ENCODE assay signal across 1 cellular context in genomic region chr18:40867452-40867851, GRCh38.
TF ChIP-seq lines count a peak whose summit lies in the region.

No MANE protein-coding gene starts in this region.

TF ChIP-seq in GM23338, 12 proteins besides CTCF, POLR2A, EP300 and RAD21 (continued from another document):
- TF ChIP-seq, protein P1, sequence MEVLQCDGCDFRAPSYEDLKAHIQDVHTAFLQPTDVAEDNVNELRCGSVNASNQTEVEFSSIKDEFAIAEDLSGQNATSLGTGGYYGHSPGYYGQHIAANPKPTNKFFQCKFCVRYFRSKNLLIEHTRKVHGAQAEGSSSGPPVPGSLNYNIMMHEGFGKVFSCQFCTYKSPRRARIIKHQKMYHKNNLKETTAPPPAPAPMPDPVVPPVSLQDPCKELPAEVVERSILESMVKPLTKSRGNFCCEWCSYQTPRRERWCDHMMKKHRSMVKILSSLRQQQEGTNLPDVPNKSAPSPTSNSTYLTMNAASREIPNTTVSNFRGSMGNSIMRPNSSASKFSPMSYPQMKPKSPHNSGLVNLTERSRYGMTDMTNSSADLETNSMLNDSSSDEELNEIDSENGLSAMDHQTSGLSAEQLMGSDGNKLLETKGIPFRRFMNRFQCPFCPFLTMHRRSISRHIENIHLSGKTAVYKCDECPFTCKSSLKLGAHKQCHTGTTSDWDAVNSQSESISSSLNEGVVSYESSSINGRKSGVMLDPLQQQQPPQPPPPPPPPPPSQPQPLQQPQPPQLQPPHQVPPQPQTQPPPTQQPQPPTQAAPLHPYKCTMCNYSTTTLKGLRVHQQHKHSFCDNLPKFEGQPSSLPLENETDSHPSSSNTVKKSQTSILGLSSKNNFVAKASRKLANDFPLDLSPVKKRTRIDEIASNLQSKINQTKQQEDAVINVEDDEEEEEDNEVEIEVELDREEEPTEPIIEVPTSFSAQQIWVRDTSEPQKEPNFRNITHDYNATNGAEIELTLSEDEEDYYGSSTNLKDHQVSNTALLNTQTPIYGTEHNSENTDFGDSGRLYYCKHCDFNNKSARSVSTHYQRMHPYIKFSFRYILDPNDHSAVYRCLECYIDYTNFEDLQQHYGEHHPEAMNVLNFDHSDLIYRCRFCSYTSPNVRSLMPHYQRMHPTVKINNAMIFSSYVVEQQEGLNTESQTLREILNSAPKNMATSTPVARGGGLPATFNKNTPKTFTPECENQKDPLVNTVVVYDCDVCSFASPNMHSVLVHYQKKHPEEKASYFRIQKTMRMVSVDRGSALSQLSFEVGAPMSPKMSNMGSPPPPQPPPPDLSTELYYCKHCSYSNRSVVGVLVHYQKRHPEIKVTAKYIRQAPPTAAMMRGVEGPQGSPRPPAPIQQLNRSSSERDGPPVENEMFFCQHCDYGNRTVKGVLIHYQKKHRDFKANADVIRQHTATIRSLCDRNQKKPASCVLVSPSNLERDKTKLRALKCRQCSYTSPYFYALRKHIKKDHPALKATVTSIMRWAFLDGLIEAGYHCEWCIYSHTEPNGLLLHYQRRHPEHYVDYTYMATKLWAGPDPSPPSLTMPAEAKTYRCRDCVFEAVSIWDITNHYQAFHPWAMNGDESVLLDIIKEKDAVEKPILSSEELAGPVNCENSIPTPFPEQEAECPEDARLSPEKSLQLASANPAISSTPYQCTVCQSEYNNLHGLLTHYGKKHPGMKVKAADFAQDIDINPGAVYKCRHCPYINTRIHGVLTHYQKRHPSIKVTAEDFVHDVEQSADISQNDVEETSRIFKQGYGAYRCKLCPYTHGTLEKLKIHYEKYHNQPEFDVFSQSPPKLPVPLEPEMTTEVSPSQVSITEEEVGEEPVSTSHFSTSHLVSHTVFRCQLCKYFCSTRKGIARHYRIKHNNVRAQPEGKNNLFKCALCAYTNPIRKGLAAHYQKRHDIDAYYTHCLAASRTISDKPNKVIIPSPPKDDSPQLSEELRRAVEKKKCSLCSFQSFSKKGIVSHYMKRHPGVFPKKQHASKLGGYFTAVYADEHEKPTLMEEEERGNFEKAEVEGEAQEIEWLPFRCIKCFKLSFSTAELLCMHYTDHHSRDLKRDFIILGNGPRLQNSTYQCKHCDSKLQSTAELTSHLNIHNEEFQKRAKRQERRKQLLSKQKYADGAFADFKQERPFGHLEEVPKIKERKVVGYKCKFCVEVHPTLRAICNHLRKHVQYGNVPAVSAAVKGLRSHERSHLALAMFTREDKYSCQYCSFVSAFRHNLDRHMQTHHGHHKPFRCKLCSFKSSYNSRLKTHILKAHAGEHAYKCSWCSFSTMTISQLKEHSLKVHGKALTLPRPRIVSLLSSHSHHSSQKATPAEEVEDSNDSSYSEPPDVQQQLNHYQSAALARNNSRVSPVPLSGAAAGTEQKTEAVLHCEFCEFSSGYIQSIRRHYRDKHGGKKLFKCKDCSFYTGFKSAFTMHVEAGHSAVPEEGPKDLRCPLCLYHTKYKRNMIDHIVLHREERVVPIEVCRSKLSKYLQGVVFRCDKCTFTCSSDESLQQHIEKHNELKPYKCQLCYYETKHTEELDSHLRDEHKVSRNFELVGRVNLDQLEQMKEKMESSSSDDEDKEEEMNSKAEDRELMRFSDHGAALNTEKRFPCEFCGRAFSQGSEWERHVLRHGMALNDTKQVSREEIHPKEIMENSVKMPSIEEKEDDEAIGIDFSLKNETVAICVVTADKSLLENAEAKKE (CRISPR knock-in tag; IDR thresholded peaks at IDR 0.05): no peak
- TF ChIP-seq NANOG (IDR thresholded peaks at IDR 0.05; ENCODE audit: borderline replicate concordance): no peak
- no peak for TF ChIP-seq POLR2AphosphoS5 (IDR thresholded peaks at IDR 0.05; ENCODE audit: low read depth)
- TF ChIP-seq, protein P2, sequence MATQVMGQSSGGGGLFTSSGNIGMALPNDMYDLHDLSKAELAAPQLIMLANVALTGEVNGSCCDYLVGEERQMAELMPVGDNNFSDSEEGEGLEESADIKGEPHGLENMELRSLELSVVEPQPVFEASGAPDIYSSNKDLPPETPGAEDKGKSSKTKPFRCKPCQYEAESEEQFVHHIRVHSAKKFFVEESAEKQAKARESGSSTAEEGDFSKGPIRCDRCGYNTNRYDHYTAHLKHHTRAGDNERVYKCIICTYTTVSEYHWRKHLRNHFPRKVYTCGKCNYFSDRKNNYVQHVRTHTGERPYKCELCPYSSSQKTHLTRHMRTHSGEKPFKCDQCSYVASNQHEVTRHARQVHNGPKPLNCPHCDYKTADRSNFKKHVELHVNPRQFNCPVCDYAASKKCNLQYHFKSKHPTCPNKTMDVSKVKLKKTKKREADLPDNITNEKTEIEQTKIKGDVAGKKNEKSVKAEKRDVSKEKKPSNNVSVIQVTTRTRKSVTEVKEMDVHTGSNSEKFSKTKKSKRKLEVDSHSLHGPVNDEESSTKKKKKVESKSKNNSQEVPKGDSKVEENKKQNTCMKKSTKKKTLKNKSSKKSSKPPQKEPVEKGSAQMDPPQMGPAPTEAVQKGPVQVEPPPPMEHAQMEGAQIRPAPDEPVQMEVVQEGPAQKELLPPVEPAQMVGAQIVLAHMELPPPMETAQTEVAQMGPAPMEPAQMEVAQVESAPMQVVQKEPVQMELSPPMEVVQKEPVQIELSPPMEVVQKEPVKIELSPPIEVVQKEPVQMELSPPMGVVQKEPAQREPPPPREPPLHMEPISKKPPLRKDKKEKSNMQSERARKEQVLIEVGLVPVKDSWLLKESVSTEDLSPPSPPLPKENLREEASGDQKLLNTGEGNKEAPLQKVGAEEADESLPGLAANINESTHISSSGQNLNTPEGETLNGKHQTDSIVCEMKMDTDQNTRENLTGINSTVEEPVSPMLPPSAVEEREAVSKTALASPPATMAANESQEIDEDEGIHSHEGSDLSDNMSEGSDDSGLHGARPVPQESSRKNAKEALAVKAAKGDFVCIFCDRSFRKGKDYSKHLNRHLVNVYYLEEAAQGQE (IDR thresholded peaks at IDR 0.05; ENCODE audit: unreplicated experiment): no peak
- no peak for TF ChIP-seq JUNB (IDR thresholded peaks at IDR 0.05; ENCODE audit: unreplicated experiment)
